17 cellular contexts compared by ENCODE assay signal in the genomic region with DNA sequence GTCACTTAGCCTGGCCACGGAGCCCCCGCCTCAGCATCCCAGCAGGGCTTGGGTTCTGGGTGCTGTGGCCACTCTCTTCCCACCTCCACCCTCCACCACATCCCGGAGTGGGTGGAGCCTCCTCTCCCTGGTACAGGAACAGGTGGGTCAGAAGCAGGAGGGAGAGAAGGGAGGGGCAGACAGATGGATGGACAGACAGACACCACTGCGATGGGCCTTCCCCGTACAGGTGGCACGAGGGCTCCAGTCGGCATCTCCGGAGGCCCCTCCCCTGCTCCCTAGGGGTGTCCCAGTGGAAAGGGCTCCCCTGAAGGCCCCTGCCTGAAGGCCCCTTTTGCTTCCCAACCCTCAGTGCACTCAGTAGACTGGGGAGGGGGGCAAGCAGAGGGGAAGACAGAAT.
DNase-seq lines count a peak whose midpoint lies in the region; ATAC-seq and TF ChIP-seq lines count a peak whose summit lies in the region.
"Had no signal": no experiment of that assay in that cellular context is flagged by ENCODE, and none has a peak within 500 bp of the region (broad histone marks: within the 10 kb centered on the region; RNA-seq: fewer than 3 reads in every experiment).

No MANE protein-coding gene starts in this region.

- H4K8ac ChIP-seq in neuronal stem cell (ENCODE audit: low read depth, low read length) = no peak overlapping the region

- no peak for TF ChIP-seq POLR2A in HCT116 (IDR thresholded peaks at IDR 0.05; ENCODE audit: borderline replicate concordance, extremely low read depth, insufficient read depth, insufficient read length)

- RAD21 ChIA-PET in HCT116 (lab: Charles Lee; ENCODE audit: low non-redundant PET in 1 of 2, low total read pairs in 2 of 2, uncharacterized antibody in 2 of 2, unreplicated experiment in 2 of 2) = no interaction called here

- H2BK120ac ChIP-seq in neuronal stem cell (ENCODE audit: low read depth, low read length) = no peak overlapping the region

- H4K20me1 ChIP-seq in HCT116 (ENCODE audit: insufficient read depth) = no peaks in the 10 kb centered on the region

- no peak overlapping the region for H2BK12ac ChIP-seq in neuronal stem cell (ENCODE audit: low read length)

- no peak overlapping the region for H3K27ac Mint-ChIP-seq in WTC11
- H3K27ac Mint-ChIP-seq: CD4-positive, alpha-beta T cell; T-helper 1 cell treated with Interleukin-12 subunit alpha and Interleukin-12 subunit beta and Interleukin-4 antibody, amounts not matched to agents 30 μg/mL and 1 μg/mL, for 36 hours had no signal

- H3K4me2 ChIP-seq in HCT116 (ENCODE audit: low read length) (no peak overlapping the region), neuronal stem cell (ENCODE audit: insufficient read depth, low read length, poor library complexity, severe bottlenecking) (no peak overlapping the region)
- H3K4me2 ChIP-seq: KMS-11, PC-9 had no signal

- H3K4me3 ChIP-seq in HCT116 (replicated peaks in 1 of 2; ENCODE audit: low read depth in 1 of 2, low read length in 2 of 2) (no peak overlapping the region), neuronal stem cell (ENCODE audit: low read length in 2 of 2) (no peak overlapping the region), WERI-Rb-1 (ENCODE audit: low read depth, low read length) (no peak overlapping the region), colonic mucosa (no peak overlapping the region)
- H3K4me3 ChIP-seq: HAP-1, PC-9 had no signal

- peak overlapping the region; percentile 16 for H3K18ac ChIP-seq in neuronal stem cell (ENCODE audit: low read length)

- peak overlapping the region; percentile 73 for H2AK5ac ChIP-seq in neuronal stem cell (ENCODE audit: low read depth, low read length)

- ATAC-seq in HCT116 (peak; percentile 59; the same call in 1 of the 2 replicates), WTC11 (peak; percentile 24; the same call in 1 of the 2 replicates), HG03571 (IDR thresholded peaks at IDR 0.05; ENCODE audit: unreplicated experiment) (no peak)
- ATAC-seq: HepG2 had no signal

- H3K4ac ChIP-seq in neuronal stem cell (ENCODE audit: low read length) = no peak overlapping the region

- H3K9ac ChIP-seq in HCT116 (ENCODE audit: low read length) = no peak overlapping the region
- no peak overlapping the region for H3K9ac ChIP-seq in neuronal stem cell (ENCODE audit: low read depth, low read length, poor library complexity)
- no peak overlapping the region for H3K9ac ChIP-seq in colonic mucosa (ENCODE audit: low read depth in 2 of 2, low read length in 2 of 2)
- H3K9ac ChIP-seq: KMS-11 had no signal

- no TSS peak for BruUV-seq in HCT116 (replicated peaks; lab: Mats Ljungman, UMichigan)

- H3K14ac ChIP-seq in neuronal stem cell (ENCODE audit: low read length) = no peak overlapping the region

- POLR2A ChIA-PET in HCT116 (lab: Charles Lee) (no interaction called here), WTC11 (lab: Charles Lee) (no interaction called here)

- TF ChIP-seq CTCF in HCT116 (IDR thresholded peaks at IDR 0.05 in 2 of 3, conservative IDR thresholded peaks at IDR 0.05 in 1 of 3; ENCODE audit: borderline replicate concordance in 1 of 3, insufficient read depth in 1 of 3, low read depth in 2 of 3, low read length in 2 of 3) (no peak), WTC11 (IDR thresholded peaks at IDR 0.05) (no peak), WERI-Rb-1 (IDR thresholded peaks at IDR 0.05; ENCODE audit: low read depth, low read length) (no peak), colonic mucosa (IDR thresholded peaks at IDR 0.05) (no peak)

- H3K27me3 Mint-ChIP-seq in WTC11 (ENCODE audit: low read depth) = no peaks in the 10 kb centered on the region

- H3K9me3 ChIP-seq in HCT116 (ENCODE audit: control insufficient read depth in 1 of 2, insufficient read depth in 1 of 2, low read depth in 1 of 2, low read length in 2 of 2) (no peaks in the 10 kb centered on the region), neuronal stem cell (replicated peaks in 1 of 2; ENCODE audit: control insufficient read depth in 2 of 2, insufficient read depth in 1 of 2, low read depth in 1 of 2, low read length in 2 of 2) (no peaks in the 10 kb centered on the region), WERI-Rb-1 (ENCODE audit: severe bottlenecking) (no peaks in the 10 kb centered on the region), colonic mucosa (no peaks in the 10 kb centered on the region)
- H3K9me3 ChIP-seq: HAP-1 had no signal

- H3K79me2 ChIP-seq in HCT116 (ENCODE audit: insufficient read depth, low read length) = no peaks in the 10 kb centered on the region

- H2BK5ac ChIP-seq in neuronal stem cell (ENCODE audit: low read length) = no peak overlapping the region

- H4K91ac ChIP-seq in neuronal stem cell (ENCODE audit: low read depth, low read length, poor library complexity) = no peak overlapping the region

- H3K36me3 Mint-ChIP-seq in WTC11 = no peaks in the 10 kb centered on the region

- no peaks in the 10 kb centered on the region for H3K9me2 ChIP-seq in HCT116 (ENCODE audit: insufficient read depth)

- H3K79me1 ChIP-seq in neuronal stem cell (ENCODE audit: low read depth, low read length) = peaks cover 2% of the 10 kb centered on the region

- peaks cover 7% of the 10 kb centered on the region for H3K4me1 Mint-ChIP-seq in WTC11

- no peak overlapping the region for H2AFZ ChIP-seq in HCT116 (ENCODE audit: low read depth, low read length, poor library complexity, severe bottlenecking)
- no peak overlapping the region for H2AFZ ChIP-seq in neuronal stem cell (ENCODE audit: low read length)
- H2AFZ ChIP-seq: PC-9 had no signal

- 0 out of 2 replicates have a peak, but pooled peaks cover 6% of the 10 kb centered on the region for H3K27me3 ChIP-seq in HCT116 (ENCODE audit: insufficient read depth, low read length)
- peaks cover 0 to 14% (median 0%) of the 10 kb centered on the region in 3 experiments for H3K27me3 ChIP-seq in neuronal stem cell (ENCODE audit: control insufficient read depth in 3 of 3, insufficient read depth in 3 of 3, low read depth in 1 of 3, low read length in 3 of 3)
- H3K27me3 ChIP-seq in WERI-Rb-1 (ENCODE audit: insufficient read depth, low read depth, severe bottlenecking) = no peaks in the 10 kb centered on the region
- H3K27me3 ChIP-seq in colonic mucosa = no peaks in the 10 kb centered on the region

- CTCF ChIA-PET in HCT116 (lab: Charles Lee) (no interaction called here), WTC11 (lab: Charles Lee) (interaction anchor here (0.6 kb wide), 1 partner anchor 112 kb away, joined by 3 read pairs; no protein-coding TSS in a partner anchor)

- H3K4me1 ChIP-seq in HCT116 (ENCODE audit: control insufficient read depth in 1 of 2, insufficient read depth in 2 of 2, low read length in 2 of 2) (no peaks in the 10 kb centered on the region), neuronal stem cell (ENCODE audit: control insufficient read depth in 2 of 2, insufficient read depth in 1 of 2, low read depth in 1 of 2, low read length in 2 of 2) (peaks cover 6 to 9% of the 10 kb centered on the region in 2 donors), colonic mucosa (no peaks in the 10 kb centered on the region)
- H3K4me1 ChIP-seq: HAP-1 had no signal

- peak overlapping the region; percentile 26 for H2BK15ac ChIP-seq in neuronal stem cell (ENCODE audit: low read length)

- H3K27ac ChIP-seq in HCT116 (ENCODE audit: low read depth, low read length) (no peak overlapping the region), neuronal stem cell (replicated peaks; ENCODE audit: low read length) (no peak overlapping the region), WERI-Rb-1 (no peak overlapping the region), colonic mucosa (no peak overlapping the region)
- H3K27ac ChIP-seq: 22Rv1, KMS-11, PC-9 had no signal

- WGBS in neuronal stem cell (ENCODE audit: extremely low coverage in 2 of 2, insufficient read length in 2 of 2, insufficient replicate concordance in 1 of 2), 2 donors = no CpG with 5 or more reads among the region's 8 CpGs

- H3K9me3 Mint-ChIP-seq in WTC11 = no peaks in the 10 kb centered on the region
- H3K9me3 Mint-ChIP-seq: CD4-positive, alpha-beta T cell; T-helper 1 cell treated with Interleukin-12 subunit alpha and Interleukin-12 subunit beta and Interleukin-4 antibody, amounts not matched to agents 30 μg/mL and 1 μg/mL, for 36 hours had no signal

- no peak overlapping the region for H3K23ac ChIP-seq in neuronal stem cell (ENCODE audit: low read depth, low read length, poor library complexity)

- DNase-seq in DMS53 (lab: John Stamatoyannopoulos, UW) = peak; percentile 35
- DNase-seq in DMS53 treated with DMSO at 0.1 percent for 48 hours (lab: John Stamatoyannopoulos, UW; ENCODE audit: unreplicated experiment) = no peak
- no peak for DNase-seq in HCT116 (ENCODE audit: low read depth, low spot score)
- no peak for DNase-seq in WTC11 (ENCODE audit: low spot score)
- no peak for DNase-seq in neuronal stem cell (ENCODE audit: low spot score)
- DNase-seq in WERI-Rb-1 = no peak
- DNase-seq in colonic mucosa = no peak
- DNase-seq: CD4-positive, alpha-beta T cell; NCI-H1436; NCI-H2081; PC-9 had no signal

- H3K36me3 ChIP-seq in HCT116 (ENCODE audit: control insufficient read depth in 1 of 2, insufficient read depth in 2 of 2, low read length in 2 of 2) = no peaks in the 10 kb centered on the region
- H3K36me3 ChIP-seq in neuronal stem cell (replicated peaks in 1 of 2; ENCODE audit: control insufficient read depth in 2 of 2, insufficient read depth in 2 of 2, low read length in 2 of 2) = no peaks in the 10 kb centered on the region
- H3K36me3 ChIP-seq in WERI-Rb-1 = no peaks in the 10 kb centered on the region
- H3K36me3 ChIP-seq in colonic mucosa = no peaks in the 10 kb centered on the region
- H3K36me3 ChIP-seq: HAP-1 had no signal

- intact Hi-C loops in HCT116 (cut with micrococcal nuclease) (no loop called here), colonic mucosa (cut with DNase I) (no loop called here)

- TF ChIP-seq RAD21 in HCT116 (IDR thresholded peaks at IDR 0.05; ENCODE audit: low read depth) = no peak

- H3K4me3 Mint-ChIP-seq in WTC11 = no peak overlapping the region
- H3K4me3 Mint-ChIP-seq: CD4-positive, alpha-beta T cell; T-helper 1 cell treated with Interleukin-12 subunit alpha and Interleukin-12 subunit beta and Interleukin-4 antibody, amounts not matched to agents 30 μg/mL and 1 μg/mL, for 36 hours had no signal

TF ChIP-seq in HCT116, 20 proteins besides CTCF, POLR2A, EP300 and RAD21 (continues in another document):
- TF ChIP-seq ZFX (IDR thresholded peaks at IDR 0.05) (no peak), TCF7L2 (IDR thresholded peaks at IDR 0.05; ENCODE audit: borderline replicate concordance, extremely low read depth, insufficient read depth, insufficient read length) (no peak), POLR2AphosphoS5 (IDR thresholded peaks at IDR 0.05; ENCODE audit: low read depth, low read length) (no peak), CEBPB (IDR thresholded peaks at IDR 0.05; ENCODE audit: low read depth) (no peak), SIN3A (IDR thresholded peaks at IDR 0.05; ENCODE audit: low read depth) (no peak)

TF ChIP-seq in WTC11, 78 proteins besides CTCF, POLR2A, EP300 and RAD21 (continues in another document):
- TF ChIP-seq GABPB1 (CRISPR knock-in tag; IDR thresholded peaks at IDR 0.05) = no peak
